ENCODE assay signal across 8 cellular contexts in genomic region chr3:9779721-9780450, GRCh38. TPM values are rescaled to one million over a fixed set of nuclear protein-coding genes. Genes with fewer than 3 reads are reported as not detected.
DNase-seq lines count a peak whose midpoint lies in the region; ATAC-seq and TF ChIP-seq lines count a peak whose summit lies in the region.

No MANE protein-coding gene starts in this region.

- TF ChIP-seq CTCF in GM12864 (IDR thresholded peaks at IDR 0.05; ENCODE audit: low read depth, low read length, missing control alignments) (no peak), OCI-LY1 (IDR thresholded peaks at IDR 0.05; ENCODE audit: low read length) (no peak), mammary epithelial cell (conservative IDR thresholded peaks at IDR 0.05 in 1 of 2, IDR thresholded peaks at IDR 0.05 in 1 of 2; ENCODE audit: extremely low read depth in 1 of 2, insufficient read depth in 1 of 2, low read depth in 1 of 2, low read length in 2 of 2) (no peak)

- intact Hi-C loops in mammary epithelial cell (cut with micrococcal nuclease): no loop called here

- in situ Hi-C loops in mammary epithelial cell (cut with MboI; ENCODE audit: low sequenced_read_pairs in 2 of 2): no loop called here

- H3K27me3 Mint-ChIP-seq in stimulated activated memory B cell treated with anti-CD40 and anti-IgM and Interleukin-4, amounts not matched to agents 10 μg/mL and 1 μg/mL and 100 μg/mL, for 72 hours: no peaks in the 10 kb centered on the region

- H3K4me3 ChIP-seq in GM12864 (ENCODE audit: low read depth, low read length): no peak overlapping the region
- H3K4me3 ChIP-seq in OCI-LY1 (ENCODE audit: low read depth, low read length, poor library complexity, severe bottlenecking): peak overlapping the region; percentile 1
- no peak overlapping the region for H3K4me3 ChIP-seq in mammary epithelial cell (replicated peaks in 1 of 3; ENCODE audit: insufficient read depth in 1 of 3, low read depth in 2 of 3, low read length in 3 of 3)

- 83% methylated on average over 7 of the region's 7 CpGs for WGBS in mammary epithelial cell (ENCODE audit: low coverage, missing lambda C conversion rate)

- H3K4me1 ChIP-seq in OCI-LY1 (ENCODE audit: insufficient read depth, low read length, severe bottlenecking) (peaks cover 34% of the 10 kb centered on the region), mammary epithelial cell (ENCODE audit: insufficient read depth, low read length) (peaks cover 9% of the 10 kb centered on the region)

- BruUV-seq in mammary epithelial cell (replicated peaks; lab: Mats Ljungman, UMichigan): TSS peak; percentile 56

- peaks cover 29% of the 10 kb centered on the region for H3K36me3 Mint-ChIP-seq in stimulated activated memory B cell treated with anti-CD40 and anti-IgM and Interleukin-4, amounts not matched to agents 10 μg/mL and 1 μg/mL and 100 μg/mL, for 72 hours

- dilution Hi-C loops in mammary epithelial cell (cut with HindIII; ENCODE audit: low sequenced_read_pairs): no loop called here

- H3K9ac ChIP-seq in OCI-LY1 (ENCODE audit: low read length): peak overlapping the region; percentile 43; the same call in 1 of the 2 replicates
- H3K9ac ChIP-seq in mammary epithelial cell (ENCODE audit: insufficient read depth, low read length): no peak overlapping the region

- H4K20me1 ChIP-seq in OCI-LY1 (ENCODE audit: insufficient read depth, low read length): no peaks in the 10 kb centered on the region
- no peaks in the 10 kb centered on the region for H4K20me1 ChIP-seq in mammary epithelial cell (ENCODE audit: insufficient read depth, low read length)

- CTCF ChIA-PET in mammary epithelial cell (lab: Charles Lee; ENCODE audit: low non-redundant PET): no interaction called here

- H3K27me3 ChIP-seq in OCI-LY1 (ENCODE audit: insufficient read depth, low read length) (no peaks in the 10 kb centered on the region), mammary epithelial cell (ENCODE audit: insufficient read depth, low read length) (no peaks in the 10 kb centered on the region)

- H3K27ac Mint-ChIP-seq in stimulated activated memory B cell treated with anti-CD40 and anti-IgM and Interleukin-4, amounts not matched to agents 10 μg/mL and 1 μg/mL and 100 μg/mL, for 72 hours: peak overlapping the region; percentile 97

- H3K4me2 ChIP-seq in OCI-LY1 (ENCODE audit: low read length) (peak overlapping the region; percentile 23), mammary epithelial cell (ENCODE audit: insufficient read depth, low read depth, low read length) (no peak overlapping the region)

- H3K4me1 Mint-ChIP-seq in stimulated activated memory B cell treated with anti-CD40 and anti-IgM and Interleukin-4, amounts not matched to agents 10 μg/mL and 1 μg/mL and 100 μg/mL, for 72 hours: peaks cover 63% of the 10 kb centered on the region

- peak overlapping the region; percentile 55 for H3K4me3 Mint-ChIP-seq in stimulated activated memory B cell treated with anti-CD40 and anti-IgM and Interleukin-4, amounts not matched to agents 10 μg/mL and 1 μg/mL and 100 μg/mL, for 72 hours

- H2AFZ ChIP-seq in OCI-LY1 (ENCODE audit: low read length) (no peak overlapping the region), mammary epithelial cell (ENCODE audit: low read depth, low read length) (no peak overlapping the region)

- no peaks in the 10 kb centered on the region for H3K9me3 ChIP-seq in OCI-LY1 (ENCODE audit: low read length)
- H3K9me3 ChIP-seq in mammary epithelial cell (replicated peaks; ENCODE audit: insufficient read depth, low read length): no peaks in the 10 kb centered on the region

- no peaks in the 10 kb centered on the region for H3F3A ChIP-seq in OCI-LY1 (ENCODE audit: insufficient read depth, low read length)

- DNase-seq in GM12864 (ENCODE audit: low read depth) (peak; percentile 36), mammary epithelial cell (no peak), NCI-H1048 (lab: John Stamatoyannopoulos, UW) (no peak), NCI-H526 (lab: John Stamatoyannopoulos, UW) (no peak)

- peak overlapping the region; percentile 88 for H3K27ac ChIP-seq in OCI-LY1 (ENCODE audit: low read depth, low read length, poor library complexity, severe bottlenecking)
- no peak overlapping the region for H3K27ac ChIP-seq in mammary epithelial cell (ENCODE audit: insufficient read depth, low read depth, low read length)

- no peaks in the 10 kb centered on the region for H3K9me3 Mint-ChIP-seq in stimulated activated memory B cell treated with anti-CD40 and anti-IgM and Interleukin-4, amounts not matched to agents 10 μg/mL and 1 μg/mL and 100 μg/mL, for 72 hours

- peak; percentile 60 for ATAC-seq in GM21723 (IDR thresholded peaks at IDR 0.05; ENCODE audit: unreplicated experiment)
- peak; percentile 93 for ATAC-seq in stimulated activated memory B cell treated with anti-CD40 and anti-IgM and Interleukin-4, amounts not matched to agents 10 μg/mL and 1 μg/mL and 100 μg/mL, for 72 hours
- ATAC-seq in SK-N-SH treated with all-trans-retinoic acid at 6 μM for 48 hours: no peak

- no peaks in the 10 kb centered on the region for H3K9me2 ChIP-seq in OCI-LY1 (ENCODE audit: low read depth, low read length)

- no peaks in the 10 kb centered on the region for H3K79me2 ChIP-seq in OCI-LY1 (ENCODE audit: insufficient read depth, low read length)
- H3K79me2 ChIP-seq in mammary epithelial cell (ENCODE audit: insufficient read depth, low read length): no peaks in the 10 kb centered on the region

- H3K36me3 ChIP-seq in OCI-LY1 (ENCODE audit: insufficient read depth, low read length): peaks cover 23% of the 10 kb centered on the region; the same call in 1 of the 2 replicates
- H3K36me3 ChIP-seq in mammary epithelial cell (ENCODE audit: insufficient read depth, low read length): peaks cover 5% of the 10 kb centered on the region

TF ChIP-seq in SK-N-SH treated with all-trans-retinoic acid at 6 μM for 48 hours, 23 proteins besides CTCF, POLR2A, EP300 and RAD21 (continues in another document):
- no peak for TF ChIP-seq PPARA (CRISPR knock-in tag; IDR thresholded peaks at IDR 0.05; ENCODE audit: borderline replicate concordance)
- TF ChIP-seq CREB5 (CRISPR knock-in tag; IDR thresholded peaks at IDR 0.05; ENCODE audit: low read depth): no peak
- no peak for TF ChIP-seq ARNTL (CRISPR knock-in tag; IDR thresholded peaks at IDR 0.05; ENCODE audit: borderline replicate concordance, low read depth)
- TF ChIP-seq CSDC2 (CRISPR knock-in tag; IDR thresholded peaks at IDR 0.05): no peak
- TF ChIP-seq ESRRG (CRISPR knock-in tag; IDR thresholded peaks at IDR 0.05): no peak
- TF ChIP-seq ZNF8 (CRISPR knock-in tag; IDR thresholded peaks at IDR 0.05): no peak
- no peak for TF ChIP-seq SNAI2 (CRISPR knock-in tag; IDR thresholded peaks at IDR 0.05)
- TF ChIP-seq ZFP3 (CRISPR knock-in tag; IDR thresholded peaks at IDR 0.05): no peak
- TF ChIP-seq BACH2 (CRISPR knock-in tag; IDR thresholded peaks at IDR 0.05; ENCODE audit: borderline replicate concordance): no peak
- no peak for TF ChIP-seq PATZ1 (CRISPR knock-in tag; IDR thresholded peaks at IDR 0.05; ENCODE audit: borderline replicate concordance)
- no peak for TF ChIP-seq ISL1 (CRISPR knock-in tag; IDR thresholded peaks at IDR 0.05)
- TF ChIP-seq OSR1 (CRISPR knock-in tag; IDR thresholded peaks at IDR 0.05): no peak
- no peak for TF ChIP-seq ZFP30 (CRISPR knock-in tag; IDR thresholded peaks at IDR 0.05)
- TF ChIP-seq ZNF565 (CRISPR knock-in tag; conservative IDR thresholded peaks at IDR 0.05; ENCODE audit: low read depth): no peak
- no peak for TF ChIP-seq GLIS3 (CRISPR knock-in tag; IDR thresholded peaks at IDR 0.05)

RNA-seq across cellular contexts. Expression of gene CAMK1, which starts 10.1 kb away (rescaled TPM):
- total RNA-seq in mammary epithelial cell: 1 to 10 TPM in 1 of 2 donors, under 1 TPM in 1; 0.50 to 2.3 TPM
- 2.4 TPM for polyA plus RNA-seq in mammary epithelial cell
- not detected for polyA minus RNA-seq in mammary epithelial cell

RNA-seq across cellular contexts. Expression of gene TADA3, which starts 12.4 kb away (rescaled TPM):
- 10 to 100 TPM; 57.5 to 75.5 TPM for total RNA-seq in mammary epithelial cell
- 47.0 TPM for polyA plus RNA-seq in mammary epithelial cell
- polyA minus RNA-seq in mammary epithelial cell: 54.3 TPM

RNA-seq across cellular contexts. Expression of gene ARPC4, which starts 13.0 kb away (rescaled TPM):
- 100 to 1,000 TPM; 135 to 202 TPM for total RNA-seq in mammary epithelial cell
- 267 TPM for polyA plus RNA-seq in mammary epithelial cell
- polyA minus RNA-seq in mammary epithelial cell: 174 TPM

RNA-seq across cellular contexts. Expression of gene OGG1, which starts 30.1 kb away (rescaled TPM):
- 10 to 100 TPM; 17.5 to 19.2 TPM for total RNA-seq in mammary epithelial cell
- 18.0 TPM for polyA plus RNA-seq in mammary epithelial cell
- 14.3 TPM for polyA minus RNA-seq in mammary epithelial cell

RNA-seq across cellular contexts. Expression of gene TTLL3, which starts 30.2 kb away (rescaled TPM):
- total RNA-seq in mammary epithelial cell: 10 to 100 TPM; 15.8 to 33.3 TPM
- 6.9 TPM for polyA plus RNA-seq in mammary epithelial cell
- polyA minus RNA-seq in mammary epithelial cell: 1.2 TPM
